ENCODE assay signal across 8 cellular contexts in the genomic region with DNA sequence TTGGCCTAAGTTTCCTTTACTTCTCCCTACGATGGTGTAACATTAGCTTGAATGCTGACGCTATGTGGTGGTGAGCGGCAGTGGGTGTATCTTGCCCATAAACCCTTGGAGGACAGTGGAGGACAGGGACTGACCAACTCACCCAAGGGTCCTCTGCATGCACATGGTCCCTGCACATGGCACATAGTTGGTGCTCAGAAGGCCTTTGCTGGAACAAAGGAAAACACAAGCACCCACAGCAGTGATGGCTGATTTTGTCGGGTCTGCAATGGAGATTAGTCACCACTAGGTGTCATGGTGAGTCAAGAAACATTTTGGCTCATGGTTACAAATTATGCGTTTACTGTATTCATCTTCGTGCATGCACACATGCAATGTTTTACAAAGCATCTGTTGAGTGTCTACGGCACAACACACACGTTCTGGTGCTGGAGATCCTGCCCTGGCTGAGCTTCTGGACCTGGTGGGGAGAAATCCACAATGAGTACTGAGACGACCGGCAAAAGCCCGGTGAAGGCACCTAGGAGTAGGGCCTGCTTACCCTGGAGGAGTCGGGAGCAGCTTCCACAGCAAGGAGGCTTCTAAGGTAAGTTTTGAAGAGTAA. TPM values are rescaled to one million over a fixed set of nuclear protein-coding genes. Genes with fewer than 3 reads are reported as not detected.
DNase-seq lines count a peak whose midpoint lies in the region; ATAC-seq and TF ChIP-seq lines count a peak whose summit lies in the region.

No MANE protein-coding gene starts in this region.

- H3K27ac Mint-ChIP-seq in MCF 10A (ENCODE audit: low read depth, unreplicated experiment), result no peak overlapping the region

- H3K4me3 Mint-ChIP-seq in MCF 10A (ENCODE audit: unreplicated experiment), result no peak overlapping the region

- CTCF ChIA-PET in HEK293T (lab: Yijun Ruan, JAX), result interaction anchor here (0.6 to 1.3 kb wide), 8 partner anchors 11 to 611 kb away, joined by 3 to 7 read pairs (median 3); a partner anchor contains a TSS
- CTCF ChIA-PET in Panc1 (lab: Charles Lee), result interaction anchor here (0.6 to 1.2 kb wide), 4 partner anchors 13 to 282 kb away, joined by 3 to 5 read pairs (median 4); no protein-coding TSS in a partner anchor
- CTCF ChIA-PET in MCF 10A (lab: Yijun Ruan, JAX), result interaction anchor here (0.5 to 8.3 kb wide), 43 partner anchors 9 to 782 kb away, joined by 3 to 109 read pairs (median 3); a partner anchor contains a TSS

- peaks cover 7% of the 10 kb centered on the region for H3K4me1 ChIP-seq in Panc1 (ENCODE audit: control insufficient read depth, insufficient read depth, low read length)

- no peaks in the 10 kb centered on the region for H3K27me3 ChIP-seq in Panc1 (ENCODE audit: control insufficient read depth, insufficient read depth, low read length)

- peak; percentile 90 for TF ChIP-seq CTCF in Panc1 (IDR thresholded peaks at IDR 0.05)
- TF ChIP-seq CTCF in MCF 10A (IDR thresholded peaks at IDR 0.05; ENCODE audit: unreplicated experiment), result peak; percentile 79

- no peaks in the 10 kb centered on the region for H3K9me3 Mint-ChIP-seq in MCF 10A (ENCODE audit: unreplicated experiment)

- in situ Hi-C loops in Caki2 (cut with HindIII; ENCODE audit: low pct_unique_long_range_greater_than_20kb, low sequenced_read_pairs) (no loop called here), Panc1 (cut with HindIII; ENCODE audit: low pct_unique_long_range_greater_than_20kb, low sequenced_read_pairs) (no loop called here)

- intact Hi-C loops in Panc1 (cut with micrococcal nuclease; ENCODE audit: unreplicated experiment) (loop anchor here (2.0 kb wide), 1 partner anchor 378 kb away; no protein-coding TSS in a partner anchor), MCF 10A (cut with micrococcal nuclease) (loop anchor here (2.0 to 5.0 kb wide), 2 partner anchors 395 to 598 kb away; a partner anchor contains a TSS)

- peak overlapping the region; percentile 44; the same call in 1 of the 2 replicates for H3K27ac ChIP-seq in Panc1 (ENCODE audit: low read length)

- H3K4me1 Mint-ChIP-seq in MCF 10A (ENCODE audit: insufficient read depth, unreplicated experiment), result peaks cover 5% of the 10 kb centered on the region

- no peaks in the 10 kb centered on the region for H3K27me3 Mint-ChIP-seq in MCF 10A (ENCODE audit: insufficient read depth, unreplicated experiment)

- POLR2A ChIA-PET in HEK293T (lab: Yijun Ruan, JAX) (interaction anchor here (0.7 kb wide), 1 partner anchor 395 kb away, joined by 3 read pairs; a partner anchor contains a TSS), Panc1 (lab: Charles Lee) (no interaction called here), MCF 10A (lab: Yijun Ruan, JAX) (interaction anchor here (0.5 to 1.2 kb wide), 4 partner anchors 325 to 1986 kb away, joined by 3 to 5 read pairs (median 4); a partner anchor contains a TSS)

- H3K36me3 Mint-ChIP-seq in MCF 10A (ENCODE audit: insufficient read depth, unreplicated experiment), result no peaks in the 10 kb centered on the region

- ATAC-seq in Panc1 (peak; percentile 83), HG02885 (IDR thresholded peaks at IDR 0.05; ENCODE audit: poor library complexity, unreplicated experiment) (no peak), HG03108 (IDR thresholded peaks at IDR 0.05; ENCODE audit: unreplicated experiment) (no peak)

- H3K9me3 ChIP-seq in Panc1 (ENCODE audit: control insufficient read depth, insufficient read depth, low read depth, low read length), result no peaks in the 10 kb centered on the region

- DNase-seq in Caki2 (ENCODE audit: low read depth) (peak; percentile 37), HEK293T (ENCODE audit: extremely low spot score) (peak; percentile 66), Panc1 (ENCODE audit: low read depth, low spot score) (peak; percentile 53), MCF 10A (ENCODE audit: unreplicated experiment) (peak; percentile 47), iris pigment epithelial cell (ENCODE audit: low read depth) (peak; percentile 38)
- peak; percentile 4 to 11 (median 9) for DNase-seq in stimulated activated CD4-positive, alpha-beta T cell treated with anti-CD3 and anti-CD28 coated beads, TNF-alpha, amount 100 ng/mL, for 24 hours (ENCODE audit: low read depth in 3 of 3)

- H3K36me3 ChIP-seq in Panc1 (ENCODE audit: control insufficient read depth, insufficient read depth, low read length), result no peaks in the 10 kb centered on the region

- BruUV-seq in Panc1 (replicated peaks; lab: Mats Ljungman, UMichigan), result no TSS peak
- BruUV-seq in MCF 10A (replicated peaks; lab: Mats Ljungman, UMichigan), result no TSS peak

- peak overlapping the region; percentile 8 to 32; a peak in 3 of 4 replicates for H3K4me3 ChIP-seq in Panc1 (ENCODE audit: low read depth in 2 of 2, low read length in 2 of 2)

TF ChIP-seq in HEK293T, 16 proteins besides CTCF, POLR2A, EP300 and RAD21:
- TF ChIP-seq ELF4 (IDR thresholded peaks at IDR 0.05) (no peak), NFRKB (IDR thresholded peaks at IDR 0.05) (no peak), BHLHE40 (IDR thresholded peaks at IDR 0.05; ENCODE audit: borderline replicate concordance) (no peak), LEF1 (IDR thresholded peaks at IDR 0.05; ENCODE audit: borderline replicate concordance) (no peak), SP1 (IDR thresholded peaks at IDR 0.05) (no peak), ZNF384 (IDR thresholded peaks at IDR 0.05) (no peak), FOXK2 (IDR thresholded peaks at IDR 0.05) (no peak), SUZ12 (IDR thresholded peaks at IDR 0.05) (no peak), FOXM1 (IDR thresholded peaks at IDR 0.05; ENCODE audit: borderline replicate concordance) (no peak), CTBP1 (IDR thresholded peaks at IDR 0.05; ENCODE audit: borderline replicate concordance) (no peak), L3MBTL2 (conservative IDR thresholded peaks at IDR 0.05) (no peak), FOXA1 (IDR thresholded peaks at IDR 0.05) (no peak), TARDBP (IDR thresholded peaks at IDR 0.05) (no peak), ARNT (IDR thresholded peaks at IDR 0.05) (no peak), HDGF (IDR thresholded peaks at IDR 0.05; ENCODE audit: borderline replicate concordance) (no peak)
- TF ChIP-seq, protein P1, sequence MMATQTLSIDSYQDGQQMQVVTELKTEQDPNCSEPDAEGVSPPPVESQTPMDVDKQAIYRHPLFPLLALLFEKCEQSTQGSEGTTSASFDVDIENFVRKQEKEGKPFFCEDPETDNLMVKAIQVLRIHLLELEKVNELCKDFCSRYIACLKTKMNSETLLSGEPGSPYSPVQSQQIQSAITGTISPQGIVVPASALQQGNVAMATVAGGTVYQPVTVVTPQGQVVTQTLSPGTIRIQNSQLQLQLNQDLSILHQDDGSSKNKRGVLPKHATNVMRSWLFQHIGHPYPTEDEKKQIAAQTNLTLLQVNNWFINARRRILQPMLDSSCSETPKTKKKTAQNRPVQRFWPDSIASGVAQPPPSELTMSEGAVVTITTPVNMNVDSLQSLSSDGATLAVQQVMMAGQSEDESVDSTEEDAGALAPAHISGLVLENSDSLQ (IDR thresholded peaks at IDR 0.05), result no peak

RNA-seq across cellular contexts. Expression of a gene that starts 44.0 kb away (rescaled TPM):
- 30.4 and 36.3 TPM in 2 replicates for total RNA-seq in Caki2 (2014; rRNA removed; shearing (Covaris generic); ENCODE audit: low replicate concordance)
- 43.1 TPM for total RNA-seq in Panc1 (2021; ENCODE audit: unreplicated experiment)
- polyA plus RNA-seq in Panc1 (2012; ENCODE audit: insufficient read length), result 41.3 TPM
- total RNA-seq in MCF 10A (2022), result 24.2 and 27.1 TPM in 2 replicates

Comparison
In these comparisons a context has a peak if more than half of its experiments do, and no peak if none do; other contexts are left out.
1. DNase-seq: peak in every context shown above with its lines; median percentile 66 in HEK293T; 53 in Panc1; 47 in MCF 10A; 38 in iris pigment epithelial cell; 37 in Caki2; 9 in stimulated activated CD4-positive, alpha-beta T cell treated with anti-CD3 and anti-CD28 coated beads, TNF-alpha, amount 100 ng/mL, for 24 hours.